14 cellular contexts compared by ENCODE assay signal in genomic region chr17:4520881-4521600, GRCh38. TPM values are rescaled to one million over a fixed set of nuclear protein-coding genes. Genes with fewer than 3 reads are reported as not detected.
A peak's percentile ranks its signal among the peaks of the same experiment; 100 is the strongest.
DNase-seq lines count a peak whose midpoint lies in the region; ATAC-seq and TF ChIP-seq lines count a peak whose summit lies in the region.
"Had no signal": no experiment of that assay in that cellular context is flagged by ENCODE, and none has a peak within 500 bp of the region (broad histone marks: within the 10 kb centered on the region; RNA-seq: fewer than 3 reads in every experiment).

No MANE protein-coding gene starts in this region.

- no peak overlapping the region for H3K4me3 ChIP-seq in epithelial cell of proximal tubule (ENCODE audit: low read depth, low read length)
- H3K4me3 ChIP-seq: coronary artery, K562 had no signal

- DNase-seq in RWPE1 (ENCODE audit: low spot score), result peak; percentile 77
- DNase-seq in epithelial cell of proximal tubule (ENCODE audit: low read depth), result peak; percentile 41
- no peak for DNase-seq in mesothelial cell of epicardium (ENCODE audit: low spot score in 2 of 2, unreplicated experiment in 2 of 2)
- peak; percentile 65 for DNase-seq in ureter (ENCODE audit: low spot score)
- no peak for DNase-seq in amygdala (lab: John Stamatoyannopoulos, UW)
- no peak for DNase-seq in C1 segment of cervical spinal cord (lab: John Stamatoyannopoulos, UW)
- DNase-seq: activated T-cell treated with anti-CD3 and anti-CD28 coated beads, Interleukin-2, amount 50 U/mL, for 4 hours; DMS79 treated with DMSO at 0.1 percent for 48 hours; NCI-H2081 treated with DMSO at 0.1 percent for 48 hours; RPMI8226 had no signal

- TF ChIP-seq CTCF in RWPE1 (conservative IDR thresholded peaks at IDR 0.05; ENCODE audit: low read depth) (no peak), epithelial cell of proximal tubule (conservative IDR thresholded peaks at IDR 0.05; ENCODE audit: low read depth, low read length) (no peak), mesothelial cell of epicardium (IDR thresholded peaks at IDR 0.05; ENCODE audit: unreplicated experiment) (no peak)

- POLR2A ChIA-PET in RWPE1 (lab: Yijun Ruan, JAX; ENCODE audit: low non-redundant PET), result no interaction called here

- H3K36me3 Mint-ChIP-seq in mesothelial cell of epicardium, result peaks cover 1% of the 10 kb centered on the region

- peak overlapping the region; percentile 97 for H3K27ac Mint-ChIP-seq in mesothelial cell of epicardium

- CTCF ChIA-PET in RWPE1 (lab: Yijun Ruan, JAX), result no interaction called here

- ATAC-seq in GM18861 (IDR thresholded peaks at IDR 0.05; ENCODE audit: unreplicated experiment), result no peak
- ATAC-seq: activated T-cell treated with anti-CD3 and anti-CD28 coated beads, Interleukin-2, amount 50 U/mL, for 4 hours; K562 had no signal

- peaks cover 45% of the 10 kb centered on the region for H3K4me1 Mint-ChIP-seq in mesothelial cell of epicardium

- H3K4me3 Mint-ChIP-seq in mesothelial cell of epicardium, result no peak overlapping the region
- H3K4me3 Mint-ChIP-seq: activated T-cell treated with anti-CD3 and anti-CD28 coated beads, Interleukin-2, amount 50 U/mL, for 4 hours had no signal

- peak overlapping the region; percentile 94 for H3K27ac ChIP-seq in RWPE1
- H3K27ac ChIP-seq: neutrophil had no signal

- H3K9me3 Mint-ChIP-seq in mesothelial cell of epicardium, result no peaks in the 10 kb centered on the region
- H3K9me3 Mint-ChIP-seq: activated T-cell treated with anti-CD3 and anti-CD28 coated beads, Interleukin-2, amount 50 U/mL, for 4 hours had no signal

- no peaks in the 10 kb centered on the region for H3K27me3 Mint-ChIP-seq in mesothelial cell of epicardium (ENCODE audit: low read depth)

RNA-seq across cellular contexts. Expression of gene SPNS2, which starts 22.4 kb away (rescaled TPM):
- total RNA-seq in epithelial cell of proximal tubule (110 and 162 TPM in 2 replicates), mesothelial cell of epicardium (12.2 to 13.7 TPM (median 13.2 TPM) in 3 replicates), ureter (30.0 TPM)
- total RNA-seq: K562 had no signal

RNA-seq across cellular contexts. Expression of gene MYBBP1A, which starts 34.1 kb away (rescaled TPM):
- 70.9 and 140 TPM in 2 replicates for total RNA-seq in epithelial cell of proximal tubule
- 69.5 to 74.6 TPM (median 73.5 TPM) in 3 replicates for total RNA-seq in mesothelial cell of epicardium
- total RNA-seq in ureter, result 110 TPM

RNA-seq across cellular contexts. Expression of gene GGT6, which starts 39.3 kb away (rescaled TPM):
- total RNA-seq in epithelial cell of proximal tubule, result 0.80 and 0.86 TPM in 2 replicates
- 0.09 to 0.27 TPM (median 0.22 TPM) in 3 replicates for total RNA-seq in mesothelial cell of epicardium
- 83.6 TPM for total RNA-seq in ureter
- total RNA-seq: activated T-cell treated with anti-CD3 and anti-CD28 coated beads, Interleukin-2, amount 50 U/mL, for 4 hours had no signal

Comparison
In these comparisons a context has a peak if more than half of its experiments do, and no peak if none do; other contexts are left out.
1. DNase-seq: peak in RWPE1 (single experiment), epithelial cell of proximal tubule (single experiment) and ureter (single experiment); none in mesothelial cell of epicardium (0 of 2), amygdala (0 of 56) and C1 segment of cervical spinal cord (0 of 14).
2. RNA of gene GGT6, which starts 39.3 kb away (total RNA-seq): 83.6 TPM in ureter (single experiment); 0.80 to 0.86 TPM in epithelial cell of proximal tubule and 0.09 to 0.27 TPM in mesothelial cell of epicardium; every median in the first group is over 10 times any median in the second.